16 cellular contexts compared by ENCODE assay signal in genomic region chr13:39259371-39259770, GRCh38.
A peak's percentile ranks its signal among the peaks of the same experiment; 100 is the strongest.
DNase-seq lines count a peak whose midpoint lies in the region; ATAC-seq and TF ChIP-seq lines count a peak whose summit lies in the region.
"Had no signal": no experiment of that assay in that cellular context is flagged by ENCODE, and none has a peak within 500 bp of the region (broad histone marks: within the 10 kb centered on the region; RNA-seq: fewer than 3 reads in every experiment).

No MANE protein-coding gene starts in this region.

- peak; percentile 54 for DNase-seq in activated CD8-positive, alpha-beta T cell treated with anti-CD3 and anti-CD28 coated beads for 36 hours
- no peak for DNase-seq in activated CD8-positive, alpha-beta T cell treated with anti-CD3 and anti-CD28 coated beads, Interleukin-2, amount 10 ng/mL, durations not matched to agents 7 days and 5 days
- DNase-seq in IMR-90: no peak
- no peak for DNase-seq in neuronal stem cell (ENCODE audit: low spot score)
- DNase-seq in SHP77 treated with DMSO at 0.1 percent for 48 hours (lab: John Stamatoyannopoulos, UW): no peak
- no peak for DNase-seq in NCI-H748 treated with DMSO at 0.1 percent for 48 hours (lab: John Stamatoyannopoulos, UW)
- no peak for DNase-seq in globus pallidus (ENCODE audit: low spot score)
- DNase-seq: ACHN; effector CD8-positive, alpha-beta T cell; hypothalamus; NCI-H187; pancreas had no signal

- dilution Hi-C loops in IMR-90 (cut with HindIII; ENCODE audit: low sequenced_read_pairs, unreplicated experiment): no loop called here

- H2BK5ac ChIP-seq in IMR-90 (ENCODE audit: low read depth, low read length, poor library complexity, severe bottlenecking) (no peak overlapping the region), neuronal stem cell (ENCODE audit: low read length) (no peak overlapping the region)

- H3K27me3 Mint-ChIP-seq in activated CD8-positive, alpha-beta T cell treated with anti-CD3 and anti-CD28 coated beads for 36 hours: peaks cover 4% of the 10 kb centered on the region
- peaks cover 2% of the 10 kb centered on the region for H3K27me3 Mint-ChIP-seq in activated CD8-positive, alpha-beta T cell treated with anti-CD3 and anti-CD28 coated beads, Interleukin-2, amount 10 ng/mL, durations not matched to agents 7 days and 5 days (ENCODE audit: low read depth)
- H3K27me3 Mint-ChIP-seq: CD4-positive, alpha-beta memory T cell had no signal

- H3K27ac ChIP-seq in IMR-90 (ENCODE audit: insufficient read depth, low read length): peak overlapping the region; percentile 43; the same call in 1 of the 2 replicates
- H3K27ac ChIP-seq in neuronal stem cell (replicated peaks; ENCODE audit: low read length): no peak overlapping the region
- H3K27ac ChIP-seq: cardiac muscle cell, pancreas, vagina had no signal

- peak; percentile 74 for ATAC-seq in activated CD8-positive, alpha-beta T cell treated with anti-CD3 and anti-CD28 coated beads for 36 hours
- ATAC-seq in activated CD8-positive, alpha-beta T cell treated with anti-CD3 and anti-CD28 coated beads, Interleukin-2, amount 10 ng/mL, durations not matched to agents 7 days and 5 days: no peak
- ATAC-seq in GM18870 (IDR thresholded peaks at IDR 0.05; ENCODE audit: unreplicated experiment) (peak; percentile 63), IMR-90 (ENCODE audit: low read depth) (no peak)
- ATAC-seq: pancreas had no signal

- no peak for TF ChIP-seq POLR2A in IMR-90 (IDR thresholded peaks at IDR 0.05; ENCODE audit: low read depth, low read length)

- no peak for TF ChIP-seq RAD21 in IMR-90 (IDR thresholded peaks at IDR 0.05; ENCODE audit: low read length)

- H2AK5ac ChIP-seq in IMR-90 (ENCODE audit: low read depth, low read length): 0 out of 2 replicates have a peak overlapping the region, but pooled peaks have one; percentile 33
- no peak overlapping the region for H2AK5ac ChIP-seq in neuronal stem cell (ENCODE audit: low read depth, low read length)

- no peak overlapping the region for H3K23ac ChIP-seq in IMR-90 (ENCODE audit: low read depth, low read length)
- H3K23ac ChIP-seq in neuronal stem cell (ENCODE audit: low read depth, low read length, poor library complexity): no peak overlapping the region

- H2BK20ac ChIP-seq in IMR-90 (ENCODE audit: low read depth, low read length): no peak overlapping the region

- H2AFZ ChIP-seq in IMR-90 (replicated peaks; ENCODE audit: low read length, poor library complexity) (no peak overlapping the region), neuronal stem cell (ENCODE audit: low read length) (no peak overlapping the region)

- H3K4ac ChIP-seq in IMR-90 (ENCODE audit: low read depth, low read length) (peak overlapping the region; percentile 0; the same call in 1 of the 2 replicates), neuronal stem cell (ENCODE audit: low read length) (no peak overlapping the region)

- no peak for TF ChIP-seq CTCF in activated CD8-positive, alpha-beta T cell treated with anti-CD3 and anti-CD28 coated beads for 36 hours (IDR thresholded peaks at IDR 0.05)
- no peak for TF ChIP-seq CTCF in IMR-90 (conservative IDR thresholded peaks at IDR 0.05; ENCODE audit: low read depth, low read length)

- H3K14ac ChIP-seq in IMR-90 (replicated peaks; ENCODE audit: low read depth, low read length): no peak overlapping the region
- H3K14ac ChIP-seq in neuronal stem cell (ENCODE audit: low read length): peak overlapping the region; percentile 11

- H2BK12ac ChIP-seq in neuronal stem cell (ENCODE audit: low read length): no peak overlapping the region

- H3K36me3 Mint-ChIP-seq in activated CD8-positive, alpha-beta T cell treated with anti-CD3 and anti-CD28 coated beads for 36 hours (ENCODE audit: low read depth): no peaks in the 10 kb centered on the region
- H3K36me3 Mint-ChIP-seq in activated CD8-positive, alpha-beta T cell treated with anti-CD3 and anti-CD28 coated beads, Interleukin-2, amount 10 ng/mL, durations not matched to agents 7 days and 5 days (ENCODE audit: low read depth): no peaks in the 10 kb centered on the region
- H3K36me3 Mint-ChIP-seq: CD4-positive, alpha-beta memory T cell had no signal

- POLR2A ChIA-PET in activated CD8-positive, alpha-beta T cell treated with anti-CD3 and anti-CD28 coated beads for 36 hours (lab: Charles Lee): no interaction called here
- POLR2A ChIA-PET in activated CD8-positive, alpha-beta T cell treated with anti-CD3 and anti-CD28 coated beads, Interleukin-2, amount 10 ng/mL, durations not matched to agents 7 days and 5 days (lab: Charles Lee): no interaction called here
- POLR2A ChIA-PET in IMR-90 (lab: Charles Lee; ENCODE audit: unreplicated experiment): no interaction called here

- H3K9me1 ChIP-seq in IMR-90 (ENCODE audit: insufficient read depth, low read length): no peaks in the 10 kb centered on the region

- H4K91ac ChIP-seq in IMR-90 (ENCODE audit: insufficient read depth, low read depth, low read length) (no peak overlapping the region), neuronal stem cell (ENCODE audit: low read depth, low read length, poor library complexity) (no peak overlapping the region)

- H3K27ac Mint-ChIP-seq in activated CD8-positive, alpha-beta T cell treated with anti-CD3 and anti-CD28 coated beads for 36 hours: peak overlapping the region; percentile 73
- H3K27ac Mint-ChIP-seq in activated CD8-positive, alpha-beta T cell treated with anti-CD3 and anti-CD28 coated beads, Interleukin-2, amount 10 ng/mL, durations not matched to agents 7 days and 5 days: no peak overlapping the region

- H3K79me1 ChIP-seq in IMR-90 (ENCODE audit: low read depth in 1 of 2, low read length in 2 of 2) (no peaks in the 10 kb centered on the region), neuronal stem cell (ENCODE audit: low read depth, low read length) (no peaks in the 10 kb centered on the region)

- in situ Hi-C loops in IMR-90 (cut with MboI; ENCODE audit: low sequenced_read_pairs): no loop called here

- H4K8ac ChIP-seq in IMR-90 (ENCODE audit: low read depth in 2 of 2, low read length in 2 of 2): no peak overlapping the region; a peak in 1 of 4 replicates
- no peak overlapping the region for H4K8ac ChIP-seq in neuronal stem cell (ENCODE audit: low read depth, low read length)

- H2AK9ac ChIP-seq in IMR-90 (replicated peaks; ENCODE audit: low read depth, low read length, poor library complexity): no peak overlapping the region

- H4K20me1 ChIP-seq in IMR-90 (ENCODE audit: insufficient read depth, low read length): no peaks in the 10 kb centered on the region

- H3K4me3 ChIP-seq in IMR-90 (ENCODE audit: insufficient read depth, low read depth, low read length): no peak overlapping the region
- H3K4me3 ChIP-seq in neuronal stem cell (ENCODE audit: low read length in 2 of 2): no peak overlapping the region
- H3K4me3 ChIP-seq: cardiac muscle cell, pancreas, vagina had no signal

- H3K4me1 Mint-ChIP-seq in activated CD8-positive, alpha-beta T cell treated with anti-CD3 and anti-CD28 coated beads for 36 hours (ENCODE audit: low read depth): peaks cover 17% of the 10 kb centered on the region
- no peaks in the 10 kb centered on the region for H3K4me1 Mint-ChIP-seq in activated CD8-positive, alpha-beta T cell treated with anti-CD3 and anti-CD28 coated beads, Interleukin-2, amount 10 ng/mL, durations not matched to agents 7 days and 5 days (ENCODE audit: low read depth)

- H3K9me3 ChIP-seq in IMR-90 (ENCODE audit: control insufficient read depth, insufficient read depth, low read length): no peaks in the 10 kb centered on the region
- H3K9me3 ChIP-seq in neuronal stem cell (replicated peaks in 1 of 2; ENCODE audit: control insufficient read depth in 2 of 2, insufficient read depth in 1 of 2, low read depth in 1 of 2, low read length in 2 of 2): peaks cover 0 to 6% of the 10 kb centered on the region in 2 donors
- H3K9me3 ChIP-seq: pancreas, vagina had no signal

- no peaks in the 10 kb centered on the region for H3K9me3 Mint-ChIP-seq in activated CD8-positive, alpha-beta T cell treated with anti-CD3 and anti-CD28 coated beads for 36 hours
- H3K9me3 Mint-ChIP-seq in activated CD8-positive, alpha-beta T cell treated with anti-CD3 and anti-CD28 coated beads, Interleukin-2, amount 10 ng/mL, durations not matched to agents 7 days and 5 days (ENCODE audit: insufficient read depth): no peaks in the 10 kb centered on the region

- peaks cover 6% of the 10 kb centered on the region for H3K4me1 ChIP-seq in IMR-90 (ENCODE audit: control insufficient read depth, insufficient read depth, low read length)
- peaks cover 0 to 2% of the 10 kb centered on the region in 2 donors for H3K4me1 ChIP-seq in neuronal stem cell (ENCODE audit: control insufficient read depth in 2 of 2, insufficient read depth in 1 of 2, low read depth in 1 of 2, low read length in 2 of 2)
- H3K4me1 ChIP-seq: pancreas, vagina had no signal

- no peak overlapping the region for H3K4me3 Mint-ChIP-seq in activated CD8-positive, alpha-beta T cell treated with anti-CD3 and anti-CD28 coated beads for 36 hours
- H3K4me3 Mint-ChIP-seq in activated CD8-positive, alpha-beta T cell treated with anti-CD3 and anti-CD28 coated beads, Interleukin-2, amount 10 ng/mL, durations not matched to agents 7 days and 5 days: no peak overlapping the region
- H3K4me3 Mint-ChIP-seq: CD4-positive, alpha-beta memory T cell had no signal

- no TSS peak for BruUV-seq in IMR-90 (replicated peaks; lab: Mats Ljungman, UMichigan)

- H3K56ac ChIP-seq in IMR-90 (ENCODE audit: extremely low read depth, insufficient read depth, low read length): no peak overlapping the region

- H3K36me3 ChIP-seq in IMR-90 (ENCODE audit: control insufficient read depth, insufficient read depth, low read length): no peaks in the 10 kb centered on the region
- H3K36me3 ChIP-seq in neuronal stem cell (replicated peaks in 1 of 2; ENCODE audit: control insufficient read depth in 2 of 2, insufficient read depth in 2 of 2, low read length in 2 of 2): no peaks in the 10 kb centered on the region
- H3K36me3 ChIP-seq: cardiac muscle cell, pancreas, vagina had no signal

- H3K9ac ChIP-seq in IMR-90 (ENCODE audit: low read depth, low read length): no peak overlapping the region
- H3K9ac ChIP-seq in neuronal stem cell (ENCODE audit: low read depth, low read length, poor library complexity): no peak overlapping the region

- intact Hi-C loops in activated CD8-positive, alpha-beta T cell treated with anti-CD3 and anti-CD28 coated beads for 36 hours (cut with micrococcal nuclease): no loop called here
- intact Hi-C loops in IMR-90 (cut with micrococcal nuclease): no loop called here

- 0 out of 2 replicates have a peak overlapping the region, but pooled peaks have one; percentile 10 for H2BK120ac ChIP-seq in IMR-90 (ENCODE audit: low read depth, low read length)
- H2BK120ac ChIP-seq in neuronal stem cell (ENCODE audit: low read depth, low read length): no peak overlapping the region

- H2BK15ac ChIP-seq in IMR-90 (ENCODE audit: low read depth, low read length) (no peak overlapping the region), neuronal stem cell (ENCODE audit: low read length) (no peak overlapping the region)

- H4K5ac ChIP-seq in IMR-90 (ENCODE audit: low read depth, low read length): peak overlapping the region; percentile 67; the same call in 1 of the 2 replicates

- CTCF ChIA-PET in activated CD8-positive, alpha-beta T cell treated with anti-CD3 and anti-CD28 coated beads for 36 hours (lab: Charles Lee): interaction anchor here (1.1 to 1.3 kb wide), 2 partner anchors 25 to 357 kb away, joined by 4 read pairs; no protein-coding TSS in a partner anchor
- CTCF ChIA-PET in activated CD8-positive, alpha-beta T cell treated with anti-CD3 and anti-CD28 coated beads, Interleukin-2, amount 10 ng/mL, durations not matched to agents 7 days and 5 days (lab: Charles Lee): interaction anchor here (1.2 kb wide), 1 partner anchor 114 kb away, joined by 8 read pairs; no protein-coding TSS in a partner anchor
- CTCF ChIA-PET in IMR-90 (lab: Yijun Ruan, JAX): interaction anchor here (1.8 kb wide), 1 partner anchor 357 kb away, joined by 5 read pairs; no protein-coding TSS in a partner anchor

- H3K27me3 ChIP-seq in IMR-90 (ENCODE audit: control insufficient read depth, insufficient read depth, low read length) (no peaks in the 10 kb centered on the region), neuronal stem cell (ENCODE audit: control insufficient read depth in 3 of 3, insufficient read depth in 3 of 3, low read depth in 1 of 3, low read length in 3 of 3) (no peaks in the 10 kb centered on the region)
- H3K27me3 ChIP-seq: cardiac muscle cell, pancreas, vagina had no signal

- peak overlapping the region; percentile 73 for H3K4me2 ChIP-seq in IMR-90 (ENCODE audit: low read depth, low read length)
- H3K4me2 ChIP-seq in neuronal stem cell (ENCODE audit: insufficient read depth, low read length, poor library complexity, severe bottlenecking): no peak overlapping the region

- H3K18ac ChIP-seq in IMR-90 (ENCODE audit: low read depth, low read length) (peak overlapping the region; percentile 64; the same call in 1 of the 2 replicates), neuronal stem cell (ENCODE audit: low read length) (no peak overlapping the region)

Comparison
In these comparisons a context has a peak if more than half of its experiments do, and no peak if none do; other contexts are left out.
1. ATAC-seq: peak in activated CD8-positive, alpha-beta T cell treated with anti-CD3 and anti-CD28 coated beads for 36 hours (single experiment) and GM18870 (single experiment); none in activated CD8-positive, alpha-beta T cell treated with anti-CD3 and anti-CD28 coated beads, Interleukin-2, amount 10 ng/mL, durations not matched to agents 7 days and 5 days (single experiment) and IMR-90 (single experiment).